Comparison of ENCODE assay signal across 8 cellular contexts in genomic region chr11:65429724-65430405, GRCh38. TPM values are rescaled to one million over a fixed set of nuclear protein-coding genes. Genes with fewer than 3 reads are reported as not detected.
DNase-seq lines count a peak whose midpoint lies in the region; ATAC-seq, FAIRE-seq and TF ChIP-seq lines count a peak whose summit lies in the region.

No MANE protein-coding gene starts in this region.

- H3K36me3 ChIP-seq in CD8-positive, alpha-beta T cell (ENCODE audit: insufficient read depth, low read length): no peaks in the 10 kb centered on the region
- peaks cover 14 to 18% of the 10 kb centered on the region in 2 experiments for H3K36me3 ChIP-seq in endothelial cell of umbilical vein (ENCODE audit: control insufficient read depth in 2 of 2, extremely low read depth in 1 of 2, insufficient read depth in 2 of 2, low read length in 2 of 2)

- peaks cover 76% of the 10 kb centered on the region for H3K4me1 ChIP-seq in CD8-positive, alpha-beta T cell (ENCODE audit: insufficient read depth, low read length)
- H3K4me1 ChIP-seq in endothelial cell of umbilical vein (ENCODE audit: control insufficient read depth, extremely low read depth, insufficient read depth, low read length): peaks cover 45% of the 10 kb centered on the region

- dilution Hi-C loops in endothelial cell of umbilical vein (cut with MboI; ENCODE audit: extremely low pct_ligation_motif_present, low sequenced_read_pairs): no loop called here

- H3K4me3 Mint-ChIP-seq in CD8-positive, alpha-beta T cell: peak overlapping the region; percentile 94
- peak overlapping the region; percentile 87 to 98 (median 95) for H3K4me3 Mint-ChIP-seq in naive thymus-derived CD8-positive, alpha-beta T cell

- FAIRE-seq in endothelial cell of umbilical vein (lab: Jason Lieb, UNC): no peak

- peak overlapping the region; percentile 43 for H3K4me3 ChIP-seq in CD8-positive, alpha-beta T cell (ENCODE audit: low read depth, low read length)
- H3K4me3 ChIP-seq in endothelial cell of umbilical vein (replicated peaks in 1 of 3; ENCODE audit: insufficient read depth in 1 of 3, low read depth in 1 of 3, low read length in 3 of 3): peak overlapping the region in 2 of 3 experiments; percentile 16 to 95

- H3K9me3 Mint-ChIP-seq in CD8-positive, alpha-beta T cell: no peaks in the 10 kb centered on the region
- H3K9me3 Mint-ChIP-seq in naive thymus-derived CD8-positive, alpha-beta T cell: no peaks in the 10 kb centered on the region

- TF ChIP-seq POLR2A in endothelial cell of umbilical vein (IDR thresholded peaks at IDR 0.05; ENCODE audit: low read depth, low read length): no peak

- no peak for TF ChIP-seq CTCF in CD8-positive, alpha-beta T cell (IDR thresholded peaks at IDR 0.05)
- no peak for TF ChIP-seq CTCF in VCaP (conservative IDR thresholded peaks at IDR 0.05)
- no peak for TF ChIP-seq CTCF in endothelial cell of umbilical vein (IDR thresholded peaks at IDR 0.05; ENCODE audit: extremely low read depth in 1 of 2, insufficient read depth in 1 of 2, low read depth in 1 of 2, low read length in 2 of 2)

- DNase-seq in CD8-positive, alpha-beta T cell: peak in 5 of 7 experiments; percentile 43 to 76 (median 57)
- peak; percentile 85 for DNase-seq in HT-29 (ENCODE audit: low spot score)
- peak; percentile 79 for DNase-seq in endothelial cell of umbilical vein (ENCODE audit: low read depth, low spot score)
- DNase-seq in naive thymus-derived CD8-positive, alpha-beta T cell: peak in 7 of 10 donors; percentile 31 to 81 (median 46)

- H3K9ac ChIP-seq in endothelial cell of umbilical vein (replicated peaks; ENCODE audit: extremely low read depth, insufficient read depth, low read length): peak overlapping the region; percentile 98

- peak overlapping the region; percentile 98 for H3K27ac Mint-ChIP-seq in CD8-positive, alpha-beta T cell
- peak overlapping the region; percentile 94 to 100 (median 99) for H3K27ac Mint-ChIP-seq in naive thymus-derived CD8-positive, alpha-beta T cell

- H3K9me1 ChIP-seq in endothelial cell of umbilical vein (replicated peaks; ENCODE audit: control insufficient read depth, extremely low read depth, insufficient read depth, low read length): no peaks in the 10 kb centered on the region

- intact Hi-C loops in CD8-positive, alpha-beta T cell (cut with DNase I, micrococcal nuclease): loop anchor here (2.0 to 10.0 kb wide), 3 partner anchors 47 to 655 kb away; partner anchors contain the start of genes FAM89B (in 1 of the 2), SF1 (in 1 of the 2) and ZNRD2 (in 1 of the 2)
- intact Hi-C loops in endothelial cell of umbilical vein (cut with micrococcal nuclease): loop anchor here (1.0 to 2.0 kb wide), 3 partner anchors 14 to 80 kb away; no protein-coding TSS in a partner anchor

- H4K20me1 ChIP-seq in endothelial cell of umbilical vein (replicated peaks; ENCODE audit: control insufficient read depth, extremely low read depth, insufficient read depth, low read length): peaks cover 13% of the 10 kb centered on the region

- peak overlapping the region; percentile 91 for H3K4me2 ChIP-seq in endothelial cell of umbilical vein (ENCODE audit: insufficient read depth, low read length)

- H3K27me3 ChIP-seq in CD8-positive, alpha-beta T cell (ENCODE audit: insufficient read depth, low read length): no peaks in the 10 kb centered on the region
- no peaks in the 10 kb centered on the region for H3K27me3 ChIP-seq in endothelial cell of umbilical vein (ENCODE audit: control insufficient read depth in 2 of 2, insufficient read depth in 2 of 2, low read length in 2 of 2)

- ATAC-seq in CD8-positive, alpha-beta T cell: no peak
- peak in 1 of 2 donors; percentile 3 for ATAC-seq in naive thymus-derived CD8-positive, alpha-beta T cell
- ATAC-seq in GM21619 (IDR thresholded peaks at IDR 0.05; ENCODE audit: unreplicated experiment): no peak
- ATAC-seq in GM21360 (IDR thresholded peaks at IDR 0.05; ENCODE audit: unreplicated experiment): no peak
- ATAC-seq in GM18907 (IDR thresholded peaks at IDR 0.05; ENCODE audit: unreplicated experiment): no peak

- H3K9me3 ChIP-seq in CD8-positive, alpha-beta T cell (ENCODE audit: low read length): no peaks in the 10 kb centered on the region
- no peaks in the 10 kb centered on the region for H3K9me3 ChIP-seq in endothelial cell of umbilical vein (replicated peaks; ENCODE audit: control insufficient read depth, insufficient read depth, low read length)

- peaks cover 86% of the 10 kb centered on the region for H3K4me1 Mint-ChIP-seq in CD8-positive, alpha-beta T cell (ENCODE audit: low read depth)
- H3K4me1 Mint-ChIP-seq in naive thymus-derived CD8-positive, alpha-beta T cell: peaks cover 50 to 88% (median 82%) of the 10 kb centered on the region in 4 donors

- H3K79me2 ChIP-seq in endothelial cell of umbilical vein (ENCODE audit: control insufficient read depth, insufficient read depth, low read length): peaks cover 98% of the 10 kb centered on the region

- no TSS peak for BruUV-seq in endothelial cell of umbilical vein (replicated peaks; lab: Mats Ljungman, UMichigan)

- H2AFZ ChIP-seq in endothelial cell of umbilical vein (ENCODE audit: low read depth, low read length): no peak overlapping the region

- H3K27me3 Mint-ChIP-seq in CD8-positive, alpha-beta T cell (ENCODE audit: low read depth): no peaks in the 10 kb centered on the region
- H3K27me3 Mint-ChIP-seq in naive thymus-derived CD8-positive, alpha-beta T cell: no peaks in the 10 kb centered on the region

- peaks cover 41% of the 10 kb centered on the region for H3K36me3 Mint-ChIP-seq in CD8-positive, alpha-beta T cell
- H3K36me3 Mint-ChIP-seq in naive thymus-derived CD8-positive, alpha-beta T cell: peaks cover 0 to 34% (median 14%) of the 10 kb centered on the region in 3 donors

- POLR2A ChIA-PET in CD8-positive, alpha-beta T cell (lab: Charles Lee): interaction anchor here (1.0 to 19.2 kb wide), 5 partner anchors 12 to 100 kb away, joined by 3 to 1786 read pairs (median 4); partner anchors contain the start of genes FRMD8 and MALAT1
- POLR2A ChIA-PET in endothelial cell of umbilical vein (lab: Charles Lee): interaction anchor here (0.6 to 2.5 kb wide), 10 partner anchors 10 to 78 kb away, joined by 3 to 23 read pairs (median 4); partner anchors contain the start of gene MALAT1
- POLR2A ChIA-PET in naive thymus-derived CD8-positive, alpha-beta T cell (lab: Charles Lee): interaction anchor here (0.7 to 20.7 kb wide), 9 partner anchors 11 to 143 kb away, joined by 3 to 2047 read pairs (median 4); partner anchors contain the start of genes FAM89B, MALAT1, NEAT1 and SCYL1

- CTCF ChIA-PET in CD8-positive, alpha-beta T cell (lab: Charles Lee): interaction anchor here (1.2 to 1.6 kb wide), 3 partner anchors 10 to 69 kb away, joined by 3 to 15 read pairs (median 8); partner anchors contain the start of gene MALAT1
- CTCF ChIA-PET in endothelial cell of umbilical vein (lab: Charles Lee): interaction anchor here (0.6 to 1.9 kb wide), 5 partner anchors 10 to 81 kb away, joined by 3 to 9 read pairs (median 4); partner anchors contain the start of gene SLC25A45

- H3K27ac ChIP-seq in CD8-positive, alpha-beta T cell (ENCODE audit: low read depth, low read length): peak overlapping the region; percentile 99
- peak overlapping the region; percentile 100 for H3K27ac ChIP-seq in VCaP
- H3K27ac ChIP-seq in endothelial cell of umbilical vein (ENCODE audit: insufficient read depth, low read depth, low read length): peak overlapping the region; percentile 45

TF ChIP-seq in endothelial cell of umbilical vein, 7 proteins besides CTCF, POLR2A, EP300 and RAD21 (continues in another document):
- no peak for TF ChIP-seq FOS (IDR thresholded peaks at IDR 0.05; ENCODE audit: borderline replicate concordance, insufficient read depth, low read length)

RNA-seq across cellular contexts. Expression of gene NEAT1, which starts 7.3 kb away (rescaled TPM):
- 100 to 1,000 TPM; 198 to 201 TPM for total RNA-seq in CD8-positive, alpha-beta T cell
- total RNA-seq in HT-29 (2014; rRNA removed; shearing (Covaris generic)): 50.1 and 61.5 TPM in 2 replicates
- total RNA-seq in endothelial cell of umbilical vein: 957 and 1,053 TPM in 2 replicates
- 34.4 and 43.3 TPM in 2 replicates for polyA plus RNA-seq in endothelial cell of umbilical vein
- 15.1 and 49.9 TPM in 2 replicates for polyA plus RNA-seq in endothelial cell of umbilical vein (2011; cell fraction: cytosol; rRNA removed)
- 443 and 462 TPM in 2 replicates for polyA plus RNA-seq in endothelial cell of umbilical vein (2011; cell fraction: nucleus; rRNA removed)
- 254 and 310 TPM in 2 replicates for polyA plus RNA-seq in endothelial cell of umbilical vein (2012)
- 900 and 1,086 TPM in 2 replicates for polyA minus RNA-seq in endothelial cell of umbilical vein
- polyA minus RNA-seq in endothelial cell of umbilical vein (2011; cell fraction: cytosol; rRNA and poly(A)+ RNA removed): 31.7 TPM
- polyA minus RNA-seq in endothelial cell of umbilical vein (2011; cell fraction: nucleus; rRNA and poly(A)+ RNA removed): 1,191 and 1,444 TPM in 2 replicates
- 100 to 1,000 TPM; 375 to 414 TPM for total RNA-seq in naive thymus-derived CD8-positive, alpha-beta T cell
- polyA plus RNA-seq in naive thymus-derived CD8-positive, alpha-beta T cell: 1 to 10 TPM; 1.3 to 2.9 (median 1.9) TPM

RNA-seq across cellular contexts. Expression of gene FRMD8, which starts 43.4 kb away (rescaled TPM):
- 10 to 100 TPM; 18.4 to 20.8 TPM for total RNA-seq in CD8-positive, alpha-beta T cell
- 102 and 106 TPM in 2 replicates for total RNA-seq in HT-29 (2014; rRNA removed; shearing (Covaris generic))
- 53.9 and 57.7 TPM in 2 replicates for total RNA-seq in endothelial cell of umbilical vein
- polyA plus RNA-seq in endothelial cell of umbilical vein: 36.4 and 45.3 TPM in 2 replicates
- 24.9 and 33.1 TPM in 2 replicates for polyA plus RNA-seq in endothelial cell of umbilical vein (2011; cell fraction: cytosol; rRNA removed)
- 38.1 and 42.6 TPM in 2 replicates for polyA plus RNA-seq in endothelial cell of umbilical vein (2011; cell fraction: nucleus; rRNA removed)
- polyA plus RNA-seq in endothelial cell of umbilical vein (2012): 24.3 and 29.2 TPM in 2 replicates
- polyA minus RNA-seq in endothelial cell of umbilical vein: 34.9 and 44.0 TPM in 2 replicates
- 16.4 TPM for polyA minus RNA-seq in endothelial cell of umbilical vein (2011; cell fraction: cytosol; rRNA and poly(A)+ RNA removed)
- 22.2 and 24.7 TPM in 2 replicates for polyA minus RNA-seq in endothelial cell of umbilical vein (2011; cell fraction: nucleus; rRNA and poly(A)+ RNA removed)
- total RNA-seq in naive thymus-derived CD8-positive, alpha-beta T cell: 10 to 100 TPM; 48.6 to 55.0 TPM
- 10 to 100 TPM; 34.5 to 42.6 (median 35.4) TPM for polyA plus RNA-seq in naive thymus-derived CD8-positive, alpha-beta T cell

RNA-seq across cellular contexts. Expression of gene SLC25A45, which starts 47.4 kb away (rescaled TPM):
- 10 to 100 TPM; 27.8 to 29.6 TPM for total RNA-seq in CD8-positive, alpha-beta T cell
- 5.8 and 8.8 TPM in 2 replicates for total RNA-seq in HT-29 (2014; rRNA removed; shearing (Covaris generic))
- total RNA-seq in endothelial cell of umbilical vein: 3.1 and 4.8 TPM in 2 replicates
- 1.2 TPM in 2 replicates for polyA plus RNA-seq in endothelial cell of umbilical vein
- polyA plus RNA-seq in endothelial cell of umbilical vein (2011; cell fraction: cytosol; rRNA removed): 0.52 and 0.66 TPM in 2 replicates
- 2.1 and 2.5 TPM in 2 replicates for polyA plus RNA-seq in endothelial cell of umbilical vein (2011; cell fraction: nucleus; rRNA removed)
- polyA plus RNA-seq in endothelial cell of umbilical vein (2012): 1.5 and 1.6 TPM in 2 replicates
- polyA minus RNA-seq in endothelial cell of umbilical vein: 0.55 and 1.9 TPM in 2 replicates
- 6.2 TPM for polyA minus RNA-seq in endothelial cell of umbilical vein (2011; cell fraction: cytosol; rRNA and poly(A)+ RNA removed)
- polyA minus RNA-seq in endothelial cell of umbilical vein (2011; cell fraction: nucleus; rRNA and poly(A)+ RNA removed): 1.7 and 2.0 TPM in 2 replicates
- total RNA-seq in naive thymus-derived CD8-positive, alpha-beta T cell: 10 to 100 TPM; 22.2 to 23.4 TPM
- polyA plus RNA-seq in naive thymus-derived CD8-positive, alpha-beta T cell: 10 to 100 TPM; 10.8 to 19.2 (median 11.0) TPM

Comparison
In these comparisons a context has a peak if more than half of its experiments do, and no peak if none do; other contexts are left out.
1. H3K27ac ChIP-seq: peak in every context shown above with its lines; median percentile 100 in VCaP; 99 in CD8-positive, alpha-beta T cell; 45 in endothelial cell of umbilical vein.